24 cellular contexts compared by ENCODE assay signal in the genomic region with DNA sequence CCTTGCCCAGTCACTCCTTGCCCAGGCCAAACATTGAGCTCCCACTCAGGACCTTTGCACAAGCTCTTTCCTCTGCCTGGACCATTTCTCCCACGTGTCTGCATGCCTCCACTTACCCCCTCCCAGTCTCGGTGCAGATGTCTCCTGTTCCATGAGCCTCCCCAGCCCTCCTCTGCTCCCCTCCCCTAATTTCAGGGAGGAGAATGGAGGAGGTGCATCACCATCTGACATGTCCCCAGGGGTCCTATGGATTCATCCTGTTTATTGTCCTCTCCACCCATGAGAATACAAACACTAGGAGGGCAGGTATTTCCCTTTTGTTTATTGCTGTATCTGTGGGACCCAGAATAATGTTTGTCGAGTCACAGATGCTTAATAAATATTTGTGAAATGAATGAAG. TPM values are rescaled to one million over a fixed set of nuclear protein-coding genes. Genes with fewer than 3 reads are reported as not detected.
"Had no signal": no experiment of that assay in that cellular context is flagged by ENCODE, and none has a peak within 500 bp of the region (broad histone marks: within the 10 kb centered on the region; RNA-seq: fewer than 3 reads in every experiment).

No MANE protein-coding gene starts in this region.

- H3K27ac ChIP-seq: epithelial cell of prostate, esophagus squamous epithelium, gastroesophageal sphincter, spleen, stomach, thoracic aorta, transverse colon had no signal

- DNase-seq: effector memory CD8-positive, alpha-beta T cell; esophagus squamous epithelium; foreskin fibroblast; left colon; left ventricle myocardium superior; mesenchymal stem cell; naive B cell; spleen; stimulated activated CD4-positive, alpha-beta T cell treated with anti-CD3 and anti-CD28 coated beads, Interleukin-15, amount 100 ng/mL, for 24 hours; stimulated activated CD4-positive, alpha-beta T cell treated with anti-CD3 and anti-CD28 coated beads, Interleukin-1b, Interleukin-23, amount 100 ng/mL, for 48 hours; stimulated activated CD4-positive, alpha-beta T cell treated with anti-CD3 and anti-CD28 coated beads, Interleukin-4, amount 100 ng/mL, for 24 hours; stimulated activated naive CD4-positive, alpha-beta T cell; stomach; substantia nigra; transverse colon had no signal

- H3K27me3 ChIP-seq: transverse colon had no signal

- H3K4me3 ChIP-seq: esophagus squamous epithelium, gastroesophageal sphincter, lung, spleen, stomach, thoracic aorta, transverse colon had no signal

- H3K4me1 ChIP-seq: esophagus squamous epithelium, gastroesophageal sphincter, stomach, transverse colon had no signal

- H3K4me3 Mint-ChIP-seq: effector memory CD8-positive, alpha-beta T cell; naive B cell; nephron had no signal

- H3K36me3 Mint-ChIP-seq: naive B cell had no signal

- H3K36me3 ChIP-seq: esophagus squamous epithelium, gastroesophageal sphincter, spleen, stomach, thoracic aorta, transverse colon had no signal

- H3K27ac Mint-ChIP-seq: effector memory CD8-positive, alpha-beta T cell; nephron had no signal

- H3K9me3 Mint-ChIP-seq: effector memory CD8-positive, alpha-beta T cell; naive B cell; nephron had no signal

- H3K4me1 Mint-ChIP-seq: nephron had no signal

- ATAC-seq: effector memory CD8-positive, alpha-beta T cell; gastroesophageal sphincter; left colon; left ventricle myocardium superior; sciatic nerve had no signal

- H3K9me3 ChIP-seq: esophagus squamous epithelium, gastroesophageal sphincter, spleen, stomach, thoracic aorta, transverse colon had no signal

RNA-seq across cellular contexts. Expression of gene GRID2IP, which starts 8.6 kb away (rescaled TPM):
- total RNA-seq: left ventricle myocardium superior, omental fat pad, pulmonary artery endothelial cell, skeletal muscle tissue had no signal
